Comparison of ENCODE assay signal across 14 cellular contexts in the genomic region with DNA sequence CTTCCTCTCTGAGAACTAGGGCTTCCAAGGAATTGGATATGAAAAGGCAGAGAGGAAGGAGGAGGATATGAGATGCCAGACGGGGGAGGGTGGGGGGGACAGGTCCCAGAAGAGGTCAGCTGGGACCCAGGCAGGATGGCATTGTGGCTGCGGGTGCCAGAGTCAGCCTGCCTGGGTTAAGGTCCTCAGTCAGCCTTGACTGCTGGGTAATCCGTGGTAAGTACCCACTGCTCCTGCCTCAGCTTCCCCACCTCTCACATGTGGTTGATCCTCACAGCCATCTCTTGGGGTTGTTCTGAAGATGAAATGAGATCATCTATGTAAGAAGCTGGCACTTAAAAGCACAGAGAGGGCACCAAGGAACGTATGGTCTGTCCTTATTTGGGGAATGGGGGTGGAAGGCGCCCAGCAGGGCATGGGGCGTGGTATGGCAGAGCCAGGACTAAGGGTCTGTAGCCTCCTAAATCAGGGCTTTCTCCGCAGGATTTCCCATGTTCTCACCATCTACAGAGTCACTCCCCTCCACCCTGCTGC. TPM values are rescaled to one million over a fixed set of nuclear protein-coding genes. Genes with fewer than 3 reads are reported as not detected.
DNase-seq lines count a peak whose midpoint lies in the region; ATAC-seq and TF ChIP-seq lines count a peak whose summit lies in the region.
"Had no signal": no experiment of that assay in that cellular context is flagged by ENCODE, and none has a peak within 500 bp of the region (broad histone marks: within the 10 kb centered on the region; RNA-seq: fewer than 3 reads in every experiment).

No MANE protein-coding gene starts in this region.

- H3K4me3 Mint-ChIP-seq in osteocyte (ENCODE audit: unreplicated experiment) = no peak overlapping the region
- H3K4me3 Mint-ChIP-seq in activated naive CD4-positive, alpha-beta T cell treated with anti-CD3 and anti-CD28 coated beads, Interleukin-2, amount 10 ng/mL, durations not matched to agents 7 days and 5 days = no peak overlapping the region
- H3K4me3 Mint-ChIP-seq: activated T-helper 17 cell treated with anti-CD3 and anti-CD28 coated beads, Interleukin-2, amount 50 U/mL, for 72 hours; brain had no signal

- TF ChIP-seq CTCF in Peyer's patch (IDR thresholded peaks at IDR 0.05) = no peak
- TF ChIP-seq CTCF in esophagus squamous epithelium (IDR thresholded peaks at IDR 0.05) = no peak
- no peak for TF ChIP-seq CTCF in osteocyte (IDR thresholded peaks at IDR 0.05)
- TF ChIP-seq CTCF in vagina (IDR thresholded peaks at IDR 0.05) = no peak

- H3K4me1 Mint-ChIP-seq in osteocyte (ENCODE audit: unreplicated experiment) = peaks cover 29% of the 10 kb centered on the region
- H3K4me1 Mint-ChIP-seq in activated naive CD4-positive, alpha-beta T cell treated with anti-CD3 and anti-CD28 coated beads, Interleukin-2, amount 10 ng/mL, durations not matched to agents 7 days and 5 days = no peaks in the 10 kb centered on the region
- H3K4me1 Mint-ChIP-seq: brain had no signal

- H3K27me3 ChIP-seq in Peyer's patch (no peaks in the 10 kb centered on the region), esophagus squamous epithelium (no peaks in the 10 kb centered on the region), vagina (no peaks in the 10 kb centered on the region)
- H3K27me3 ChIP-seq: right atrium auricular region had no signal

- intact Hi-C loops in esophagus squamous epithelium (cut with DNase I) (no loop called here), vagina (cut with DNase I) (no loop called here)

- H3K36me3 ChIP-seq in Peyer's patch = no peaks in the 10 kb centered on the region
- H3K36me3 ChIP-seq in esophagus squamous epithelium = no peaks in the 10 kb centered on the region
- no peaks in the 10 kb centered on the region for H3K36me3 ChIP-seq in vagina
- H3K36me3 ChIP-seq: right atrium auricular region had no signal

- peak overlapping the region; percentile 88 for H3K27ac Mint-ChIP-seq in osteocyte (ENCODE audit: unreplicated experiment)
- H3K27ac Mint-ChIP-seq in activated naive CD4-positive, alpha-beta T cell treated with anti-CD3 and anti-CD28 coated beads, Interleukin-2, amount 10 ng/mL, durations not matched to agents 7 days and 5 days = no peak overlapping the region
- H3K27ac Mint-ChIP-seq: activated T-helper 17 cell treated with anti-CD3 and anti-CD28 coated beads, Interleukin-2, amount 50 U/mL, for 72 hours had no signal

- H3K4me3 ChIP-seq in Peyer's patch = peak overlapping the region in 2 of 4 donors; percentile 3 to 18
- peak overlapping the region in 1 of 4 donors; percentile 7 for H3K4me3 ChIP-seq in esophagus squamous epithelium
- no peak overlapping the region for H3K4me3 ChIP-seq in vagina
- H3K4me3 ChIP-seq: right atrium auricular region had no signal

- H3K4me1 ChIP-seq in Peyer's patch (peaks cover 0 to 13% (median 9%) of the 10 kb centered on the region in 4 donors), esophagus squamous epithelium (peaks cover 9 to 40% (median 16%) of the 10 kb centered on the region in 3 donors), vagina (peaks cover 16% of the 10 kb centered on the region)

- WGBS in esophagus squamous epithelium, 2 donors = 74 to 82% methylated on average over 5 to 6 of the region's 7 CpGs

- no peaks in the 10 kb centered on the region for H3K9me3 ChIP-seq in Peyer's patch
- no peaks in the 10 kb centered on the region for H3K9me3 ChIP-seq in esophagus squamous epithelium
- no peaks in the 10 kb centered on the region for H3K9me3 ChIP-seq in vagina
- H3K9me3 ChIP-seq: right atrium auricular region had no signal

- CTCF ChIA-PET in activated naive CD4-positive, alpha-beta T cell treated with anti-CD3 and anti-CD28 coated beads, Interleukin-2, amount 10 ng/mL, durations not matched to agents 7 days and 5 days (lab: Charles Lee) = interaction anchor here (0.9 to 1.1 kb wide), 2 partner anchors 24 to 34 kb away, joined by 3 read pairs; partner anchors contain the start of gene ELF3

- DNase-seq in Peyer's patch = no peak
- no peak for DNase-seq in esophagus squamous epithelium (lab: John Stamatoyannopoulos, UW)
- no peak for DNase-seq in osteocyte (ENCODE audit: extremely low spot score, unreplicated experiment)
- DNase-seq in vagina (ENCODE audit: extremely low spot score in 2 of 2) = no peak
- no peak for DNase-seq in activated naive CD4-positive, alpha-beta T cell treated with anti-CD3 and anti-CD28 coated beads, Interleukin-2, amount 10 ng/mL, durations not matched to agents 7 days and 5 days
- no peak for DNase-seq in inferior parietal cortex (ENCODE audit: extremely low spot score)
- DNase-seq in SHP77 treated with DMSO at 0.1 percent for 48 hours (lab: John Stamatoyannopoulos, UW) = no peak
- DNase-seq: activated CD4-positive, CD25-positive, alpha-beta regulatory T cell treated with anti-CD3 and anti-CD28 coated beads, Interleukin-2, amount 50 U/mL, for 72 hours; hippocampal formation; midbrain had no signal

- no peaks in the 10 kb centered on the region for H3K27me3 Mint-ChIP-seq in osteocyte (ENCODE audit: unreplicated experiment)
- H3K27me3 Mint-ChIP-seq in activated naive CD4-positive, alpha-beta T cell treated with anti-CD3 and anti-CD28 coated beads, Interleukin-2, amount 10 ng/mL, durations not matched to agents 7 days and 5 days = peaks cover 6% of the 10 kb centered on the region

- no peaks in the 10 kb centered on the region for H3K9me3 Mint-ChIP-seq in osteocyte (ENCODE audit: unreplicated experiment)
- H3K9me3 Mint-ChIP-seq in activated naive CD4-positive, alpha-beta T cell treated with anti-CD3 and anti-CD28 coated beads, Interleukin-2, amount 10 ng/mL, durations not matched to agents 7 days and 5 days = no peaks in the 10 kb centered on the region
- H3K9me3 Mint-ChIP-seq: activated T-helper 17 cell treated with anti-CD3 and anti-CD28 coated beads, Interleukin-2, amount 50 U/mL, for 72 hours had no signal

- ATAC-seq in GM21526 (IDR thresholded peaks at IDR 0.05; ENCODE audit: low FRiP score, unreplicated experiment) = no peak

- no peaks in the 10 kb centered on the region for H3K36me3 Mint-ChIP-seq in osteocyte (ENCODE audit: unreplicated experiment)
- H3K36me3 Mint-ChIP-seq in activated naive CD4-positive, alpha-beta T cell treated with anti-CD3 and anti-CD28 coated beads, Interleukin-2, amount 10 ng/mL, durations not matched to agents 7 days and 5 days = no peaks in the 10 kb centered on the region
- H3K36me3 Mint-ChIP-seq: brain had no signal

- no peak for TF ChIP-seq POLR2A in Peyer's patch (IDR thresholded peaks at IDR 0.05)
- TF ChIP-seq POLR2A in esophagus squamous epithelium (IDR thresholded peaks at IDR 0.05) = no peak
- TF ChIP-seq POLR2A in vagina (IDR thresholded peaks at IDR 0.05) = no peak

- peak overlapping the region in 3 of 4 donors; percentile 78 to 97 (median 78) for H3K27ac ChIP-seq in Peyer's patch
- H3K27ac ChIP-seq in esophagus squamous epithelium = peak overlapping the region; percentile 66 to 89 (median 80)
- peak overlapping the region; percentile 61 for H3K27ac ChIP-seq in vagina

RNA-seq across cellular contexts. Expression of gene ELF3, which starts 23.8 kb away (rescaled TPM):
- total RNA-seq in Peyer's patch (100 to 1,000 TPM; 497 to 741 (median 654) TPM), esophagus squamous epithelium (100 to 1,000 TPM; 146 to 432 (median 253) TPM), osteocyte (0.26 and 0.56 TPM in 2 replicates), vagina (287 TPM)

RNA-seq across cellular contexts. Expression of gene RNPEP, which starts 51.8 kb away (rescaled TPM):
- 100 to 1,000 TPM; 165 to 257 (median 204) TPM for total RNA-seq in Peyer's patch
- 100 to 1,000 TPM in 1 of 4 donors, 10 to 100 TPM in 3; 44.6 to 129 (median 72.2) TPM for total RNA-seq in esophagus squamous epithelium
- total RNA-seq in osteocyte = 51.4 and 53.9 TPM in 2 replicates
- 97.7 TPM for total RNA-seq in vagina

Comparison
In these comparisons a context has a peak if more than half of its experiments do, and no peak if none do; other contexts are left out.
1. RNA of gene ELF3, which starts 23.8 kb away (total RNA-seq): 497 to 741 TPM in Peyer's patch, 146 to 432 TPM in esophagus squamous epithelium and 287 TPM in vagina (single experiment); 0.26 to 0.56 TPM in osteocyte; every median in the first group is over 10 times any median in the second.
2. Peak in every context shown above with its lines, with median percentiles within 50 percentile points of each other: H3K27ac ChIP-seq.